Comparison of ENCODE assay signal across 6 cellular contexts in genomic region chr6:33417127-33417902, GRCh38. TPM values are rescaled to one million over a fixed set of nuclear protein-coding genes. Genes with fewer than 3 reads are reported as not detected.
DNase-seq lines count a peak whose midpoint lies in the region; ATAC-seq and TF ChIP-seq lines count a peak whose summit lies in the region.

No MANE protein-coding gene starts in this region.

- peaks cover 32% of the 10 kb centered on the region for H3K79me2 ChIP-seq in HCT116 (ENCODE audit: insufficient read depth, low read length)

- no peak for TF ChIP-seq POLR2A in HCT116 (IDR thresholded peaks at IDR 0.05; ENCODE audit: borderline replicate concordance, extremely low read depth, insufficient read depth, insufficient read length)

- H3K9me2 ChIP-seq in HCT116 (ENCODE audit: insufficient read depth): no peaks in the 10 kb centered on the region

- H3K4me3 ChIP-seq in HCT116 (replicated peaks in 1 of 2; ENCODE audit: low read depth in 1 of 2, low read length in 2 of 2) (peak overlapping the region; percentile 86 to 94), left lung (peak overlapping the region; percentile 75 to 77)

- H3K9me3 ChIP-seq in HCT116 (ENCODE audit: control insufficient read depth in 1 of 2, insufficient read depth in 1 of 2, low read depth in 1 of 2, low read length in 2 of 2) (no peaks in the 10 kb centered on the region), left lung (no peaks in the 10 kb centered on the region)

- TSS peak; percentile 86 for BruUV-seq in HCT116 (replicated peaks; lab: Mats Ljungman, UMichigan)

- DNase-seq in HCT116 (ENCODE audit: low read depth, low spot score) (no peak), left lung (no peak), GOT3 (lab: John Stamatoyannopoulos, UW) (no peak), NCI-H1436 treated with DMSO at 0.1 percent for 48 hours (lab: John Stamatoyannopoulos, UW) (no peak)
- peak; percentile 57 for DNase-seq in activated CD4-positive, alpha-beta memory T cell treated with anti-CD3 and anti-CD28 coated beads for 36 hours

- peaks cover 5 to 28% of the 10 kb centered on the region in 2 experiments; a peak in 3 of 4 replicates for H3K36me3 ChIP-seq in HCT116 (ENCODE audit: control insufficient read depth in 1 of 2, insufficient read depth in 2 of 2, low read length in 2 of 2)
- H3K36me3 ChIP-seq in left lung: peaks cover 0 to 38% of the 10 kb centered on the region in 2 donors

- RAD21 ChIA-PET in HCT116 (lab: Charles Lee; ENCODE audit: low non-redundant PET in 1 of 2, low total read pairs in 2 of 2, uncharacterized antibody in 2 of 2, unreplicated experiment in 2 of 2): no interaction called here

- H3K4me1 ChIP-seq in HCT116 (ENCODE audit: control insufficient read depth in 1 of 2, insufficient read depth in 2 of 2, low read length in 2 of 2): peaks cover 13 to 29% of the 10 kb centered on the region in 2 experiments
- peaks cover 13 to 45% of the 10 kb centered on the region in 2 donors for H3K4me1 ChIP-seq in left lung

- peak overlapping the region; percentile 81 for H3K9ac ChIP-seq in HCT116 (ENCODE audit: low read length)

- peaks cover 63% of the 10 kb centered on the region for H3K4me1 Mint-ChIP-seq in activated CD4-positive, alpha-beta memory T cell treated with anti-CD3 and anti-CD28 coated beads for 36 hours (ENCODE audit: low read depth)

- no peaks in the 10 kb centered on the region for H4K20me1 ChIP-seq in HCT116 (ENCODE audit: insufficient read depth)

- TF ChIP-seq CTCF in HCT116 (IDR thresholded peaks at IDR 0.05 in 2 of 3, conservative IDR thresholded peaks at IDR 0.05 in 1 of 3; ENCODE audit: borderline replicate concordance in 1 of 3, insufficient read depth in 1 of 3, low read depth in 2 of 3, low read length in 2 of 3) (no peak), left lung (IDR thresholded peaks at IDR 0.05) (no peak)

- no peaks in the 10 kb centered on the region for H3K9me3 Mint-ChIP-seq in activated CD4-positive, alpha-beta memory T cell treated with anti-CD3 and anti-CD28 coated beads for 36 hours

- TF ChIP-seq RAD21 in HCT116 (IDR thresholded peaks at IDR 0.05; ENCODE audit: low read depth): no peak

- peak overlapping the region; percentile 99 for H3K27ac Mint-ChIP-seq in activated CD4-positive, alpha-beta memory T cell treated with anti-CD3 and anti-CD28 coated beads for 36 hours

- no peak overlapping the region for H2AFZ ChIP-seq in HCT116 (ENCODE audit: low read depth, low read length, poor library complexity, severe bottlenecking)

- H3K27me3 ChIP-seq in HCT116 (ENCODE audit: insufficient read depth, low read length) (no peaks in the 10 kb centered on the region), left lung (no peaks in the 10 kb centered on the region)

- POLR2A ChIA-PET in HCT116 (lab: Charles Lee): no interaction called here
- POLR2A ChIA-PET in activated CD4-positive, alpha-beta memory T cell treated with anti-CD3 and anti-CD28 coated beads for 36 hours (lab: Charles Lee): interaction anchor here (1.0 to 3.5 kb wide), 8 partner anchors 9 to 204 kb away, joined by 3 to 24 read pairs (median 4); partner anchors contain the start of genes B3GALT4, ITPR3, KIFC1 and ZBTB22

- peak overlapping the region; percentile 94 for H3K4me3 Mint-ChIP-seq in activated CD4-positive, alpha-beta memory T cell treated with anti-CD3 and anti-CD28 coated beads for 36 hours

- H3K27ac ChIP-seq in HCT116 (ENCODE audit: low read depth, low read length) (peak overlapping the region; percentile 93), left lung (peak overlapping the region; percentile 83 to 93)

- CTCF ChIA-PET in HCT116 (lab: Charles Lee): no interaction called here
- CTCF ChIA-PET in activated CD4-positive, alpha-beta memory T cell treated with anti-CD3 and anti-CD28 coated beads for 36 hours (lab: Charles Lee): interaction anchor here (1.5 kb wide), 1 partner anchor 8 kb away, joined by 8 read pairs; no protein-coding TSS in a partner anchor

- H3K4me2 ChIP-seq in HCT116 (ENCODE audit: low read length): peak overlapping the region; percentile 97

- H3K36me3 Mint-ChIP-seq in activated CD4-positive, alpha-beta memory T cell treated with anti-CD3 and anti-CD28 coated beads for 36 hours: peaks cover 33% of the 10 kb centered on the region

- no peaks in the 10 kb centered on the region for H3K27me3 Mint-ChIP-seq in activated CD4-positive, alpha-beta memory T cell treated with anti-CD3 and anti-CD28 coated beads for 36 hours

- intact Hi-C loops in HCT116 (cut with micrococcal nuclease) (loop anchor here (10.0 kb wide), 1 partner anchor 213 kb away; the partner anchor contains the start of genes HSD17B8, RING1, RXRB and SLC39A7), left lung (cut with DNase I) (loop anchor here in 1 of 2 donors (10.0 kb wide), 1 partner anchor 103 kb away; the partner anchor contains the start of genes TAPBP and ZBTB22)
- intact Hi-C loops in activated CD4-positive, alpha-beta memory T cell treated with anti-CD3 and anti-CD28 coated beads for 36 hours (cut with micrococcal nuclease): loop anchor here (5.0 to 10.0 kb wide), 4 partner anchors 277 to 1223 kb away; partner anchors contain the start of genes BRD2, GPSM3, PBX2 and PSMB8

- peak; percentile 0; the same call in 1 of the 2 replicates for ATAC-seq in HCT116
- peak; percentile 26 for ATAC-seq in left lung
- ATAC-seq in HG03442 (IDR thresholded peaks at IDR 0.05; ENCODE audit: unreplicated experiment): no peak

TF ChIP-seq in HCT116, 20 proteins besides CTCF, POLR2A, EP300 and RAD21:
- TF ChIP-seq POLR2AphosphoS5 (IDR thresholded peaks at IDR 0.05; ENCODE audit: low read depth, low read length): no peak
- TF ChIP-seq ZFX (IDR thresholded peaks at IDR 0.05): 0 out of 2 replicates have a peak, but pooled peaks have one; percentile 4
- no peak for TF ChIP-seq SP1 (IDR thresholded peaks at IDR 0.05; ENCODE audit: low read depth)
- TF ChIP-seq, protein P1, sequence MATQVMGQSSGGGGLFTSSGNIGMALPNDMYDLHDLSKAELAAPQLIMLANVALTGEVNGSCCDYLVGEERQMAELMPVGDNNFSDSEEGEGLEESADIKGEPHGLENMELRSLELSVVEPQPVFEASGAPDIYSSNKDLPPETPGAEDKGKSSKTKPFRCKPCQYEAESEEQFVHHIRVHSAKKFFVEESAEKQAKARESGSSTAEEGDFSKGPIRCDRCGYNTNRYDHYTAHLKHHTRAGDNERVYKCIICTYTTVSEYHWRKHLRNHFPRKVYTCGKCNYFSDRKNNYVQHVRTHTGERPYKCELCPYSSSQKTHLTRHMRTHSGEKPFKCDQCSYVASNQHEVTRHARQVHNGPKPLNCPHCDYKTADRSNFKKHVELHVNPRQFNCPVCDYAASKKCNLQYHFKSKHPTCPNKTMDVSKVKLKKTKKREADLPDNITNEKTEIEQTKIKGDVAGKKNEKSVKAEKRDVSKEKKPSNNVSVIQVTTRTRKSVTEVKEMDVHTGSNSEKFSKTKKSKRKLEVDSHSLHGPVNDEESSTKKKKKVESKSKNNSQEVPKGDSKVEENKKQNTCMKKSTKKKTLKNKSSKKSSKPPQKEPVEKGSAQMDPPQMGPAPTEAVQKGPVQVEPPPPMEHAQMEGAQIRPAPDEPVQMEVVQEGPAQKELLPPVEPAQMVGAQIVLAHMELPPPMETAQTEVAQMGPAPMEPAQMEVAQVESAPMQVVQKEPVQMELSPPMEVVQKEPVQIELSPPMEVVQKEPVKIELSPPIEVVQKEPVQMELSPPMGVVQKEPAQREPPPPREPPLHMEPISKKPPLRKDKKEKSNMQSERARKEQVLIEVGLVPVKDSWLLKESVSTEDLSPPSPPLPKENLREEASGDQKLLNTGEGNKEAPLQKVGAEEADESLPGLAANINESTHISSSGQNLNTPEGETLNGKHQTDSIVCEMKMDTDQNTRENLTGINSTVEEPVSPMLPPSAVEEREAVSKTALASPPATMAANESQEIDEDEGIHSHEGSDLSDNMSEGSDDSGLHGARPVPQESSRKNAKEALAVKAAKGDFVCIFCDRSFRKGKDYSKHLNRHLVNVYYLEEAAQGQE (IDR thresholded peaks at IDR 0.05; ENCODE audit: low read depth): no peak

RNA-seq across cellular contexts. Expression of gene CUTA, which starts 0.6 kb away (rescaled TPM):
- 186 TPM for total RNA-seq in HCT116 (2021; ENCODE audit: unreplicated experiment)
- 184 and 226 TPM in 2 replicates for polyA plus RNA-seq in HCT116 (2012)
- total RNA-seq in activated CD4-positive, alpha-beta memory T cell treated with anti-CD3 and anti-CD28 coated beads for 36 hours: 100 to 1,000 TPM; 190 to 198 TPM
- 100 to 1,000 TPM; 144 to 175 TPM for total RNA-seq in left lung

RNA-seq across cellular contexts. Expression of gene SYNGAP1, which starts 2.5 kb away (rescaled TPM):
- total RNA-seq in HCT116 (2021; ENCODE audit: unreplicated experiment): 11.5 TPM
- 6.9 and 8.0 TPM in 2 replicates for polyA plus RNA-seq in HCT116 (2012)
- total RNA-seq in activated CD4-positive, alpha-beta memory T cell treated with anti-CD3 and anti-CD28 coated beads for 36 hours: 10 to 100 TPM; 34.3 to 35.8 TPM
- 10 to 100 TPM; 18.1 to 18.5 TPM for total RNA-seq in left lung

RNA-seq across cellular contexts. Expression of gene PHF1, which starts 6.5 kb away (rescaled TPM):
- total RNA-seq in HCT116 (2021; ENCODE audit: unreplicated experiment) (40.2 TPM), left lung (10 to 100 TPM; 43.4 to 45.6 TPM)
- polyA plus RNA-seq in HCT116 (2012): 44.1 and 49.9 TPM in 2 replicates
- 10 to 100 TPM; 32.4 to 42.3 TPM for total RNA-seq in activated CD4-positive, alpha-beta memory T cell treated with anti-CD3 and anti-CD28 coated beads for 36 hours

RNA-seq across cellular contexts. Expression of gene KIFC1, which starts 25.7 kb away (rescaled TPM):
- 84.7 TPM for total RNA-seq in HCT116 (2021; ENCODE audit: unreplicated experiment)
- 98.1 and 101 TPM in 2 replicates for polyA plus RNA-seq in HCT116 (2012)
- 100 to 1,000 TPM in 1 of 2 experiments, 10 to 100 TPM in 1; 94.6 to 103 TPM for total RNA-seq in activated CD4-positive, alpha-beta memory T cell treated with anti-CD3 and anti-CD28 coated beads for 36 hours
- total RNA-seq in left lung: 1 to 10 TPM; 5.8 to 9.9 TPM

RNA-seq across cellular contexts. Expression of gene ZBTB9, which starts 37.1 kb away (rescaled TPM):
- total RNA-seq in HCT116 (2021; ENCODE audit: unreplicated experiment) (14.2 TPM), left lung (1 to 10 TPM; 5.8 to 9.8 TPM)
- polyA plus RNA-seq in HCT116 (2012): 9.1 and 11.0 TPM in 2 replicates
- 10 to 100 TPM in 1 of 2 experiments, 1 to 10 TPM in 1; 9.7 to 10.1 TPM for total RNA-seq in activated CD4-positive, alpha-beta memory T cell treated with anti-CD3 and anti-CD28 coated beads for 36 hours
